In the genomic region with DNA sequence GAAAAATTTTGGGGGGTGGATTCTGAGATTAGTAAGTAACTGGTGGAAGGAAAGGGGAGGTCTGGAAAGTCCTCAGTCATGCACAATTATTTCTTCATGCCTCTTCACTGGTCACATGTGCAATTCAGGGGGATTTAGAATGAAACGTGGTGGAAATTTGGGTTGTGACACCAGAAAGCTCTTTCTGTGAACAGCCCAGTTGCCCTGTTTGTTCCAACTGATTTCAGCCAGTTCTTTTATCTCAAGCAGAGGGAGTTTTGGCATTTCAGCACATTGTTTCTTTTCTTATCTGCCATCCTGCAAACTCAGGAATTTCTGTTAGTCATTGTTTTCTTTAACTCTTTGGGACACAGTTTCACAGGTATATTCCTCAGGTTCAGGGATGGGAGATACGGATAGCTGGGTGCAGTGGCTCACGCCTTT, we compare ENCODE assay signal across 15 cellular contexts. TPM values are rescaled to one million over a fixed set of nuclear protein-coding genes. Genes with fewer than 3 reads are reported as not detected.
DNase-seq lines count a peak whose midpoint lies in the region; ATAC-seq and TF ChIP-seq lines count a peak whose summit lies in the region.
"Had no signal": no experiment of that assay in that cellular context is flagged by ENCODE, and none has a peak within 500 bp of the region (broad histone marks: within the 10 kb centered on the region; RNA-seq: fewer than 3 reads in every experiment).

No MANE protein-coding gene starts in this region.

- H3K9me3 ChIP-seq in IMR-90 (ENCODE audit: control insufficient read depth, insufficient read depth, low read length) (no peaks in the 10 kb centered on the region), adipocyte (ENCODE audit: control insufficient read depth, low read length) (no peaks in the 10 kb centered on the region)
- H3K9me3 ChIP-seq: esophagus muscularis mucosa, SJCRH30 had no signal

- H3K4me2 ChIP-seq in IMR-90 (ENCODE audit: low read depth, low read length) = no peak overlapping the region

- POLR2A ChIA-PET in IMR-90 (lab: Charles Lee; ENCODE audit: unreplicated experiment) = no interaction called here

- H2BK15ac ChIP-seq in IMR-90 (ENCODE audit: low read depth, low read length) = no peak overlapping the region

- H2BK120ac ChIP-seq in IMR-90 (ENCODE audit: low read depth, low read length) = no peak overlapping the region

- dilution Hi-C loops in IMR-90 (cut with HindIII; ENCODE audit: low sequenced_read_pairs, unreplicated experiment) = no loop called here

- H3K36me3 ChIP-seq in IMR-90 (ENCODE audit: control insufficient read depth, insufficient read depth, low read length) (no peaks in the 10 kb centered on the region), adipocyte (ENCODE audit: control insufficient read depth, insufficient read depth, low read length, severe bottlenecking) (no peaks in the 10 kb centered on the region)
- H3K36me3 ChIP-seq: brain microvascular endothelial cell, esophagus muscularis mucosa, SJCRH30 had no signal

- H2BK20ac ChIP-seq in IMR-90 (ENCODE audit: low read depth, low read length) = no peak overlapping the region

- H3K79me1 ChIP-seq in IMR-90 (ENCODE audit: low read depth in 1 of 2, low read length in 2 of 2) = peaks cover 0 to 8% of the 10 kb centered on the region in 2 experiments; a peak in 1 of 4 replicates

- WGBS in IMR-90 (ENCODE audit: extremely low coverage in 2 of 2, insufficient read length in 1 of 2), 2 experiments = no CpG with 5 or more reads among the region's 3 CpGs

- no peak for TF ChIP-seq RAD21 in IMR-90 (IDR thresholded peaks at IDR 0.05; ENCODE audit: low read length)

- no peak overlapping the region for H3K27ac ChIP-seq in IMR-90 (ENCODE audit: insufficient read depth, low read length)
- H3K27ac ChIP-seq: brain microvascular endothelial cell, esophagus muscularis mucosa, SJCRH30 had no signal

- H3K23ac ChIP-seq in IMR-90 (ENCODE audit: low read depth, low read length) = no peak overlapping the region

- H4K5ac ChIP-seq in IMR-90 (ENCODE audit: low read depth, low read length) = no peak overlapping the region

- no peak overlapping the region for H2AK9ac ChIP-seq in IMR-90 (replicated peaks; ENCODE audit: low read depth, low read length, poor library complexity)

- H2BK5ac ChIP-seq in IMR-90 (ENCODE audit: low read depth, low read length, poor library complexity, severe bottlenecking) = no peak overlapping the region

- no peak overlapping the region for H3K18ac ChIP-seq in IMR-90 (ENCODE audit: low read depth, low read length)

- H3K9me1 ChIP-seq in IMR-90 (ENCODE audit: insufficient read depth, low read length) = peaks cover 4% of the 10 kb centered on the region; the same call in 1 of the 2 replicates

- no peak for TF ChIP-seq CTCF in IMR-90 (conservative IDR thresholded peaks at IDR 0.05; ENCODE audit: low read depth, low read length)

- H2AFZ ChIP-seq in IMR-90 (replicated peaks; ENCODE audit: low read length, poor library complexity) = no peak overlapping the region

- CTCF ChIA-PET in IMR-90 (lab: Yijun Ruan, JAX) = no interaction called here

- no peak overlapping the region for H3K4ac ChIP-seq in IMR-90 (ENCODE audit: low read depth, low read length)

- no peaks in the 10 kb centered on the region for H3K27me3 ChIP-seq in IMR-90 (ENCODE audit: control insufficient read depth, insufficient read depth, low read length)
- H3K27me3 ChIP-seq in adipocyte (replicated peaks; ENCODE audit: control insufficient read depth, insufficient read depth, low read length) = no peaks in the 10 kb centered on the region
- H3K27me3 ChIP-seq: brain microvascular endothelial cell, esophagus muscularis mucosa, SJCRH30 had no signal

- TF ChIP-seq POLR2A in IMR-90 (IDR thresholded peaks at IDR 0.05; ENCODE audit: low read depth, low read length) = no peak

- no peak overlapping the region for H3K4me3 ChIP-seq in IMR-90 (ENCODE audit: insufficient read depth, low read depth, low read length)
- H3K4me3 ChIP-seq in adipocyte (ENCODE audit: low read length) = no peak overlapping the region
- H3K4me3 ChIP-seq: esophagus muscularis mucosa, SJCRH30 had no signal

- intact Hi-C loops in IMR-90 (cut with micrococcal nuclease) = no loop called here

- ATAC-seq in IMR-90 (ENCODE audit: low read depth) (no peak), GM19324 (IDR thresholded peaks at IDR 0.05; ENCODE audit: low FRiP score, unreplicated experiment) (no peak)
- ATAC-seq: activated T-cell treated with anti-CD3 and anti-CD28 coated beads, Interleukin-2, amount 50 U/mL, for 4 hours; WTC11 had no signal

- no peak overlapping the region for H4K91ac ChIP-seq in IMR-90 (ENCODE audit: insufficient read depth, low read depth, low read length)

- in situ Hi-C loops in IMR-90 (cut with MboI; ENCODE audit: low sequenced_read_pairs) = no loop called here

- H3K4me1 ChIP-seq in IMR-90 (ENCODE audit: control insufficient read depth, insufficient read depth, low read length) = peaks cover 14% of the 10 kb centered on the region
- peaks cover 23% of the 10 kb centered on the region for H3K4me1 ChIP-seq in adipocyte (ENCODE audit: control insufficient read depth, insufficient read depth, low read length)

- DNase-seq in IMR-90 = no peak
- peak; percentile 62 for DNase-seq in adipocyte (ENCODE audit: low read depth)
- DNase-seq in glomerular visceral epithelial cell (ENCODE audit: extremely low spot score) = peak; percentile 37
- peak; percentile 87 for DNase-seq in renal cortical epithelial cell (ENCODE audit: low read depth)
- no peak for DNase-seq in SHP77 treated with DMSO at 0.1 percent for 48 hours (lab: John Stamatoyannopoulos, UW)
- DNase-seq in COR-L47 (lab: John Stamatoyannopoulos, UW) = no peak
- DNase-seq: activated T-cell treated with anti-CD3 and anti-CD28 coated beads, Interleukin-2, amount 50 U/mL, for 4 hours; brain microvascular endothelial cell; CD8-positive, alpha-beta memory T cell; NCI-H1436; NCI-H82; SJCRH30 had no signal

- no TSS peak for BruUV-seq in IMR-90 (replicated peaks; lab: Mats Ljungman, UMichigan)

- no peaks in the 10 kb centered on the region for H4K20me1 ChIP-seq in IMR-90 (ENCODE audit: insufficient read depth, low read length)

- H4K8ac ChIP-seq in IMR-90 (ENCODE audit: low read depth in 2 of 2, low read length in 2 of 2) = no peak overlapping the region

- no peak overlapping the region for H3K14ac ChIP-seq in IMR-90 (replicated peaks; ENCODE audit: low read depth, low read length)

- no peak overlapping the region for H2AK5ac ChIP-seq in IMR-90 (ENCODE audit: low read depth, low read length)

- no peak overlapping the region for H3K9ac ChIP-seq in IMR-90 (ENCODE audit: low read depth, low read length)
- no peak overlapping the region for H3K9ac ChIP-seq in adipocyte (ENCODE audit: low read length)

- H3K56ac ChIP-seq in IMR-90 (ENCODE audit: extremely low read depth, insufficient read depth, low read length) = no peak overlapping the region

TF ChIP-seq in IMR-90, 13 proteins besides CTCF, POLR2A, EP300 and RAD21:
- TF ChIP-seq, protein P1, sequence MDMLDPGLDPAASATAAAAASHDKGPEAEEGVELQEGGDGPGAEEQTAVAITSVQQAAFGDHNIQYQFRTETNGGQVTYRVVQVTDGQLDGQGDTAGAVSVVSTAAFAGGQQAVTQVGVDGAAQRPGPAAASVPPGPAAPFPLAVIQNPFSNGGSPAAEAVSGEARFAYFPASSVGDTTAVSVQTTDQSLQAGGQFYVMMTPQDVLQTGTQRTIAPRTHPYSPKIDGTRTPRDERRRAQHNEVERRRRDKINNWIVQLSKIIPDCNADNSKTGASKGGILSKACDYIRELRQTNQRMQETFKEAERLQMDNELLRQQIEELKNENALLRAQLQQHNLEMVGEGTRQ (IDR thresholded peaks at IDR 0.05; ENCODE audit: low read depth, low read length) = peak; percentile 25; the same call in 1 of the 2 replicates
- peak; percentile 15; the same call in 1 of the 2 replicates for TF ChIP-seq MAFK (IDR thresholded peaks at IDR 0.05; ENCODE audit: low read depth, low read length)
- TF ChIP-seq MAZ (IDR thresholded peaks at IDR 0.05; ENCODE audit: borderline replicate concordance, low read depth, low read length) = no peak
- no peak for TF ChIP-seq NFE2L2 (IDR thresholded peaks at IDR 0.05; ENCODE audit: low read depth, low read length)
- no peak for TF ChIP-seq RFX5 (IDR thresholded peaks at IDR 0.05; ENCODE audit: low read depth, low read length)
- TF ChIP-seq CEBPB (IDR thresholded peaks at IDR 0.05; ENCODE audit: low read depth, low read length) = no peak
- TF ChIP-seq, protein P2, sequence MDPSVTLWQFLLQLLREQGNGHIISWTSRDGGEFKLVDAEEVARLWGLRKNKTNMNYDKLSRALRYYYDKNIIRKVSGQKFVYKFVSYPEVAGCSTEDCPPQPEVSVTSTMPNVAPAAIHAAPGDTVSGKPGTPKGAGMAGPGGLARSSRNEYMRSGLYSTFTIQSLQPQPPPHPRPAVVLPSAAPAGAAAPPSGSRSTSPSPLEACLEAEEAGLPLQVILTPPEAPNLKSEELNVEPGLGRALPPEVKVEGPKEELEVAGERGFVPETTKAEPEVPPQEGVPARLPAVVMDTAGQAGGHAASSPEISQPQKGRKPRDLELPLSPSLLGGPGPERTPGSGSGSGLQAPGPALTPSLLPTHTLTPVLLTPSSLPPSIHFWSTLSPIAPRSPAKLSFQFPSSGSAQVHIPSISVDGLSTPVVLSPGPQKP (IDR thresholded peaks at IDR 0.05; ENCODE audit: borderline replicate concordance, low read depth, low read length) = no peak
- no peak for TF ChIP-seq RCOR1 (IDR thresholded peaks at IDR 0.05; ENCODE audit: insufficient replicate concordance, low read length)
- TF ChIP-seq CHD1 (IDR thresholded peaks at IDR 0.05; ENCODE audit: low read depth, low read length) = no peak

RNA-seq across cellular contexts. Expression of a gene that starts 5.1 kb away (rescaled TPM):
- 8.8 and 11.9 TPM in 2 replicates for total RNA-seq in IMR-90 (2012; rRNA removed)
- 37.6 and 37.8 TPM in 2 replicates for polyA plus RNA-seq in IMR-90 (2012; rRNA removed)
- 28.7 and 34.0 TPM in 2 replicates for polyA plus RNA-seq in IMR-90 (2012; cell fraction: cytosol; rRNA removed)
- 15.4 and 23.3 TPM in 2 replicates for polyA plus RNA-seq in IMR-90 (2012; cell fraction: nucleus; rRNA removed; ENCODE audit: low replicate concordance)
- 37.7 and 113 TPM in 2 replicates for total RNA-seq in renal cortical epithelial cell

Comparison
In these comparisons a context has a peak if more than half of its experiments do, and no peak if none do; other contexts are left out.
1. DNase-seq: peak in adipocyte (single experiment), glomerular visceral epithelial cell (single experiment) and renal cortical epithelial cell (single experiment); none in IMR-90 (single experiment), SHP77 treated with DMSO at 0.1 percent for 48 hours (single experiment) and COR-L47 (single experiment).